ENCODE assay signal across 30 cellular contexts in genomic region chr4:156241896-156242295, GRCh38.
"Had no signal": no experiment of that assay in that cellular context is flagged by ENCODE, and none has a peak within 500 bp of the region (broad histone marks: within the 10 kb centered on the region; RNA-seq: fewer than 3 reads in every experiment).

No MANE protein-coding gene starts in this region.

- H3K4me1 ChIP-seq: pancreas, psoas muscle, right lobe of liver, sigmoid colon, spleen, suprapubic skin, testis, tibial nerve, upper lobe of right lung, uterus had no signal

- H3K4me2 ChIP-seq: smooth muscle cell had no signal

- H3K27ac Mint-ChIP-seq: naive thymus-derived CD4-positive, alpha-beta T cell; natural killer cell treated with Interleukin-12 subunit alpha and Interleukin-12 subunit beta and Interleukin-15 and Interleukin-18, amount 100 ng/mL, for 72 hours; nephron progenitor cell; progenitor cell of endocrine pancreas; stimulated activated memory B cell treated with anti-CD40 and anti-IgM and Interleukin-4, amounts not matched to agents 10 μg/mL and 1 μg/mL and 100 μg/mL, for 72 hours; type B pancreatic cell had no signal

- H3K4me1 Mint-ChIP-seq: naive thymus-derived CD4-positive, alpha-beta T cell; stimulated activated memory B cell treated with anti-CD40 and anti-IgM and Interleukin-4, amounts not matched to agents 10 μg/mL and 1 μg/mL and 100 μg/mL, for 72 hours; stimulated activated naive CD8-positive, alpha-beta T cell treated with anti-CD3 and anti-CD28 coated beads, Interleukin-15, amount 100 ng/mL, for 72 hours had no signal

- H3K27ac ChIP-seq: neutrophil, pancreas, psoas muscle, right lobe of liver, sigmoid colon, skin epidermis, spleen, suprapubic skin, testis, tibial nerve, upper lobe of right lung, uterus had no signal

- H3K36me3 Mint-ChIP-seq: naive thymus-derived CD4-positive, alpha-beta T cell; stimulated activated memory B cell treated with anti-CD40 and anti-IgM and Interleukin-4, amounts not matched to agents 10 μg/mL and 1 μg/mL and 100 μg/mL, for 72 hours had no signal

- H3K4me3 Mint-ChIP-seq: naive thymus-derived CD4-positive, alpha-beta T cell; natural killer cell treated with Interleukin-12 subunit alpha and Interleukin-12 subunit beta and Interleukin-15 and Interleukin-18, amount 100 ng/mL, for 72 hours; nephron progenitor cell; stimulated activated memory B cell treated with anti-CD40 and anti-IgM and Interleukin-4, amounts not matched to agents 10 μg/mL and 1 μg/mL and 100 μg/mL, for 72 hours; stimulated activated naive CD8-positive, alpha-beta T cell treated with anti-CD3 and anti-CD28 coated beads, Interleukin-15, amount 100 ng/mL, for 72 hours; type B pancreatic cell had no signal

- H3K9me3 ChIP-seq: neutrophil, pancreas, psoas muscle, right lobe of liver, sigmoid colon, spleen, suprapubic skin, testis, upper lobe of right lung, uterus had no signal

- H3K27me3 Mint-ChIP-seq: naive thymus-derived CD4-positive, alpha-beta T cell; natural killer cell treated with Interleukin-12 subunit alpha and Interleukin-12 subunit beta and Interleukin-15 and Interleukin-18, amount 100 ng/mL, for 72 hours; progenitor cell of endocrine pancreas; stimulated activated memory B cell treated with anti-CD40 and anti-IgM and Interleukin-4, amounts not matched to agents 10 μg/mL and 1 μg/mL and 100 μg/mL, for 72 hours; stimulated activated naive CD8-positive, alpha-beta T cell treated with anti-CD3 and anti-CD28 coated beads, Interleukin-15, amount 100 ng/mL, for 72 hours; type B pancreatic cell had no signal

- H3K27me3 ChIP-seq: neutrophil, pancreas, right lobe of liver, sigmoid colon, spleen, suprapubic skin, testis, tibial nerve, upper lobe of right lung, uterus had no signal

- DNase-seq: naive thymus-derived CD4-positive, alpha-beta T cell; nephron progenitor cell; pancreas; posterior cingulate gyrus; psoas muscle; right cardiac atrium; right lobe of liver; sigmoid colon; spleen; stimulated activated CD4-positive, alpha-beta T cell treated with anti-CD3 and anti-CD28 coated beads, Interleukin-12 subunit alpha, Interleukin-12 subunit beta, amount 100 ng/mL, for 4 hours; stimulated activated CD4-positive, alpha-beta T cell treated with anti-CD3 and anti-CD28 coated beads, Interleukin-1b, Interleukin-23, amount 100 ng/mL, for 48 hours; stimulated activated CD4-positive, alpha-beta T cell treated with anti-CD3 and anti-CD28 coated beads, Interleukin-4, amount 100 ng/mL, for 1 hour; stimulated activated CD4-positive, alpha-beta T cell treated with anti-CD3 and anti-CD28 coated beads, Interleukin-4, amount 100 ng/mL, for 4 hours; stimulated activated CD8-positive, alpha-beta memory T cell treated with anti-CD3 and anti-CD28 coated beads, Interleukin-4, amount 100 ng/mL, for 48 hours; stimulated activated naive CD4-positive, alpha-beta T cell; stimulated activated naive CD8-positive, alpha-beta T cell treated with anti-CD3 and anti-CD28 coated beads, Interleukin-15, amount 100 ng/mL, for 72 hours; stimulated activated naive CD8-positive, alpha-beta T cell treated with anti-CD3 and anti-CD28 coated beads, Interleukin-15, Interleukin-2, amounts not matched to agents 100 U/mL and 50 U/mL, for 24 hours; substantia nigra; testis; upper lobe of right lung; uterus had no signal

- H3K36me3 ChIP-seq: neutrophil, pancreas, right lobe of liver, sigmoid colon, spleen, suprapubic skin, tibial nerve, upper lobe of right lung, uterus had no signal

- H3K4me3 ChIP-seq: pancreas, psoas muscle, right lobe of liver, sigmoid colon, skin epidermis, smooth muscle cell, spleen, suprapubic skin, testis, tibial nerve, upper lobe of right lung, uterus had no signal
